8 cellular contexts compared by ENCODE assay signal in the genomic region with DNA sequence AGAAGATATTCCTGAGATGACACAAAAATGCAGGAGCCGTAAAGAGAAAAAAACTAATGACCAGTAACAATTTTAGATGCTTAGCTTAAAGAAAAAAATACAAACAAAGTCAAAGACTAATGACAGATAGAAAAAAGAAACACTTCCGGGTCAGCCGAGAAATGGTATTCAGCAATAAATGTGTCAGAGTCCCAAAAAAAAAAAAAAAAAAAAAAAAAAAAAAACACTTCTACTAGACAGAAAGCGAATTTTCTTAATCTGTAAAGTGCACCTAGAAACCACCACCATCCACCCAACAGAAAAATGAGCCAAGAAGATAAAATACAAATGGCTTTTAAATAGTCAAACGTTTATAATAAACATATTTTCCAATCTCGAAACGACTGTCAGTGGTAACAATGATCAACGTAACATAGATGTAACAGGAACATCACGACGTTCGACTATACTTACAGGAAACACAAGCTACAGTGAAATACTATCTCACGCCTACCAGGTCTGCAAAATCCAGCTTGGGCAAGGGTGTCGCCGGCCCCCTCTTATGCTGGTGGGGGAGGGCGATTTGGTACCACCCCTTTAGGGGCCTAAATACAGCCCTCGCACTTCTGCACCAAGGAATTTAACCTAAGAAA. TPM values are rescaled to one million over a fixed set of nuclear protein-coding genes. Genes with fewer than 3 reads are reported as not detected.
DNase-seq lines count a peak whose midpoint lies in the region; FAIRE-seq and TF ChIP-seq lines count a peak whose summit lies in the region.

No MANE protein-coding gene starts in this region.

- H3K9me2 ChIP-seq in Karpas-422 (replicated peaks; ENCODE audit: insufficient read depth, low read length) = no peaks in the 10 kb centered on the region

- WGBS in tibial nerve, 2 donors = 18 to 25% methylated on average over 16 of the region's 16 CpGs

- no peak for TF ChIP-seq CTCF in astrocyte (IDR thresholded peaks at IDR 0.05; ENCODE audit: insufficient read depth, low read depth, low read length)
- no peak for TF ChIP-seq CTCF in tibial nerve (IDR thresholded peaks at IDR 0.05)

- H3K4me2 ChIP-seq in Karpas-422 (ENCODE audit: low read depth, low read length, poor library complexity, severe bottlenecking) (peak overlapping the region; percentile 89), astrocyte (ENCODE audit: low read length) (peak overlapping the region; percentile 90)

- no peaks in the 10 kb centered on the region for H3K9me3 Mint-ChIP-seq in astrocyte (ENCODE audit: unreplicated experiment)

- peak overlapping the region; percentile 77 for H3K27ac Mint-ChIP-seq in astrocyte (ENCODE audit: unreplicated experiment)

- DNase-seq in CD1c-positive myeloid dendritic cell (ENCODE audit: extremely low spot score) (peak; percentile 63), Karpas-422 (peak; percentile 64), astrocyte (ENCODE audit: low read depth) (no peak), kidney glomerular epithelial cell (lab: John Stamatoyannopoulos, UW) (peak; percentile 17), tibial nerve (ENCODE audit: low spot score in 2 of 2) (no peak), occipital lobe (lab: John Stamatoyannopoulos, UW) (no peak), H54 (ENCODE audit: insufficient read length, low spot score) (no peak), NCI-H226 (no peak)

- peak overlapping the region; percentile 97 for H3K4me3 Mint-ChIP-seq in astrocyte (ENCODE audit: unreplicated experiment)

- no peak for FAIRE-seq in astrocyte (lab: Jason Lieb, UNC)
- FAIRE-seq in H54 (lab: Jason Lieb, UNC) = no peak

- H3K79me2 ChIP-seq in Karpas-422 (ENCODE audit: low read length) = peaks cover 51% of the 10 kb centered on the region
- H3K79me2 ChIP-seq in astrocyte (ENCODE audit: insufficient read depth, low read length) = peaks cover 61% of the 10 kb centered on the region

- H4K20me1 ChIP-seq in Karpas-422 (ENCODE audit: insufficient read depth, low read depth, low read length) (peaks cover 28% of the 10 kb centered on the region; the same call in 1 of the 2 replicates), astrocyte (ENCODE audit: insufficient read depth, low read length) (peaks cover 30% of the 10 kb centered on the region)

- H3K27ac ChIP-seq in Karpas-422 (ENCODE audit: low read length) (peak overlapping the region; percentile 43), astrocyte (ENCODE audit: low read depth, low read length) (no peak overlapping the region), tibial nerve (peak overlapping the region in 3 of 4 donors; percentile 93 to 97 (median 95))

- no peaks in the 10 kb centered on the region for H3K27me3 ChIP-seq in Karpas-422 (ENCODE audit: low read length)
- H3K27me3 ChIP-seq in astrocyte (ENCODE audit: insufficient read depth, low read length) = no peaks in the 10 kb centered on the region
- H3K27me3 ChIP-seq in tibial nerve = no peaks in the 10 kb centered on the region

- TF ChIP-seq POLR2A in tibial nerve (IDR thresholded peaks at IDR 0.05) (no peak), H54 (IDR thresholded peaks at IDR 0.05; ENCODE audit: low read depth, low read length) (no peak)

- H3K4me3 ChIP-seq in Karpas-422 (ENCODE audit: low read length) (peak overlapping the region; percentile 93), astrocyte (ENCODE audit: insufficient read depth, low read depth, low read length) (peak overlapping the region; percentile 90), tibial nerve (peak overlapping the region; percentile 68 to 100 (median 99))

- no peaks in the 10 kb centered on the region for H3K36me3 Mint-ChIP-seq in astrocyte (ENCODE audit: low read depth, unreplicated experiment)

- H3K36me3 ChIP-seq in Karpas-422 (ENCODE audit: insufficient read depth, low read length) = no peaks in the 10 kb centered on the region; the same call in 1 of the 2 replicates
- no peaks in the 10 kb centered on the region for H3K36me3 ChIP-seq in astrocyte (ENCODE audit: insufficient read depth, low read length)
- peaks cover 0 to 38% (median 0%) of the 10 kb centered on the region in 3 donors for H3K36me3 ChIP-seq in tibial nerve

- peaks cover 7% of the 10 kb centered on the region for H3K4me1 Mint-ChIP-seq in astrocyte (ENCODE audit: low read depth, unreplicated experiment)

- H3K4me1 ChIP-seq in Karpas-422 (ENCODE audit: low read length) = peaks cover 18% of the 10 kb centered on the region
- peaks cover 25% of the 10 kb centered on the region for H3K4me1 ChIP-seq in astrocyte (ENCODE audit: insufficient read depth, low read length)
- H3K4me1 ChIP-seq in tibial nerve = peaks cover 5 to 62% (median 25%) of the 10 kb centered on the region in 4 donors

- no peaks in the 10 kb centered on the region for H3K27me3 Mint-ChIP-seq in astrocyte (ENCODE audit: low read depth, unreplicated experiment)

- no peak for TF ChIP-seq EP300 in tibial nerve (IDR thresholded peaks at IDR 0.05)

- H2AFZ ChIP-seq in Karpas-422 (ENCODE audit: low read length) = no peak overlapping the region
- no peak overlapping the region for H2AFZ ChIP-seq in astrocyte (ENCODE audit: low read depth, low read length)

- H3K9me3 ChIP-seq in Karpas-422 (ENCODE audit: low read length) (no peaks in the 10 kb centered on the region), astrocyte (ENCODE audit: insufficient read depth, low read depth, low read length) (no peaks in the 10 kb centered on the region), tibial nerve (no peaks in the 10 kb centered on the region)

- peak overlapping the region; percentile 94 for H3K9ac ChIP-seq in Karpas-422 (ENCODE audit: low read length)
- peak overlapping the region; percentile 93 for H3K9ac ChIP-seq in astrocyte (ENCODE audit: low read length)

RNA-seq across cellular contexts. Expression of a gene that starts 10.6 kb away (rescaled TPM):
- total RNA-seq in Karpas-422 (2014; rRNA removed; shearing (Covaris generic); ENCODE audit: low replicate concordance) = 52.5 and 110 TPM in 2 replicates
- total RNA-seq in astrocyte = 56.7 and 61.4 TPM in 2 replicates
- total RNA-seq in tibial nerve = 100 to 1,000 TPM; 127 to 165 (median 132) TPM
- total RNA-seq in occipital lobe = 50.5 TPM

RNA-seq across cellular contexts. Expression of a gene that starts 11.3 kb away (rescaled TPM):
- total RNA-seq in Karpas-422 (2014; rRNA removed; shearing (Covaris generic); ENCODE audit: low replicate concordance) = 12.8 and 13.2 TPM in 2 replicates
- total RNA-seq in astrocyte = 52.4 and 58.1 TPM in 2 replicates
- 1 to 10 TPM; 4.6 to 8.4 (median 7.0) TPM for total RNA-seq in tibial nerve
- 3.3 TPM for total RNA-seq in occipital lobe

RNA-seq across cellular contexts. Expression of a gene that starts 26.4 kb away (rescaled TPM):
- 15.7 and 16.3 TPM in 2 replicates for total RNA-seq in Karpas-422 (2014; rRNA removed; shearing (Covaris generic); ENCODE audit: low replicate concordance)
- total RNA-seq in astrocyte (35.5 and 36.2 TPM in 2 replicates), tibial nerve (10 to 100 TPM; 17.9 to 87.3 (median 31.1) TPM), occipital lobe (2.8 TPM)

RNA-seq across cellular contexts. Expression of a gene that starts 30.5 kb away (rescaled TPM):
- 1.2 and 5.2 TPM in 2 replicates for total RNA-seq in Karpas-422 (2014; rRNA removed; shearing (Covaris generic); ENCODE audit: low replicate concordance)
- 3.7 and 5.7 TPM in 2 replicates for total RNA-seq in astrocyte
- total RNA-seq in tibial nerve = 1 to 10 TPM; 2.4 to 8.7 (median 4.8) TPM
- 1.2 TPM for total RNA-seq in occipital lobe

RNA-seq across cellular contexts. Expression of a gene that starts 30.5 kb away (rescaled TPM):
- 18.4 and 23.8 TPM in 2 replicates for total RNA-seq in Karpas-422 (2014; rRNA removed; shearing (Covaris generic); ENCODE audit: low replicate concordance)
- total RNA-seq in astrocyte (72.2 and 73.4 TPM in 2 replicates), tibial nerve (10 to 100 TPM; 34.7 to 65.7 (median 56.2) TPM), occipital lobe (11.1 TPM)

Comparison
In these comparisons a context has a peak if more than half of its experiments do, and no peak if none do; other contexts are left out.
1. DNase-seq: peak in CD1c-positive myeloid dendritic cell (single experiment), Karpas-422 (single experiment) and kidney glomerular epithelial cell (single experiment); none in astrocyte (single experiment), tibial nerve (0 of 2), occipital lobe (single experiment), H54 (single experiment) and NCI-H226 (single experiment).
2. Peak in every context shown above with its lines, with median percentiles within 50 percentile points of each other: H3K4me3 ChIP-seq.